ENCODE assay signal across 22 cellular contexts in the genomic region with DNA sequence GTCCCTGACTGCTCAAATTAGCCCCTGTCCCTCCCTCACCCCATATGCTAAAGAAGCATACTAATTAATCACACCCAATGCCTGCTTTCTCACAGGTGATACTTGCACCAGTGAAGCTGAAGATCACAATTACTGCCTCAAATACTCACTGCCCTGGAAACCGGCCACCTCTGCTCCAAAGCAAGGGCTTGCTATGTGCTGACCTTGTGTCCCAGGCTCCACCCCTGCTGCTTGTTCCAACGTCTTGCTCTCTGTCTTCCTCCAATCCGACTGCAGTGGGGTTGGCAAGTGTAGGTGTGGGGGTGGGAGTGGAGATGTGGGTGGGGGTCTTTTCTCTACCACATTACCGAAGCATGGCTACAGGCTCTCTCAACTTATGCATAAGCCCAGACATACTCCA.
"Had no signal": no experiment of that assay in that cellular context is flagged by ENCODE, and none has a peak within 500 bp of the region (broad histone marks: within the 10 kb centered on the region; RNA-seq: fewer than 3 reads in every experiment).

No MANE protein-coding gene starts in this region.

- H3K27ac ChIP-seq: KMS-11 had no signal

- H3K9ac ChIP-seq: KMS-11, SK-N-SH had no signal

- H3K4me3 Mint-ChIP-seq: IgD-negative memory B cell, T-cell had no signal

- H3K9me3 ChIP-seq: SK-N-SH had no signal

- H3K27ac Mint-ChIP-seq: T-cell had no signal

- H3K36me3 Mint-ChIP-seq: IgD-negative memory B cell, T-cell had no signal

- DNase-seq: Kasumi-1, MM.1S, NCI-H1092 treated with DMSO at 0.1 percent for 48 hours, NCI-H1436, NCI-H187, NCI-H2029, NCI-H2081 treated with DMSO at 0.1 percent for 48 hours, NCI-H2171, NCI-H226, NCI-H510A, NCI-H524 treated with DMSO at 0.1 percent for 48 hours, NCI-H82, Right ventricle myocardium superior, RPMI8226, SIG-M5, SK-N-SH, SW 1271, T-cell had no signal

- ATAC-seq: HepG2, K562, T-cell had no signal

- H3K4me1 Mint-ChIP-seq: IgD-negative memory B cell, T-cell had no signal

- H3K4me2 ChIP-seq: KMS-11, SK-N-SH had no signal

- H3K4me3 ChIP-seq: K562 had no signal

- H3K9me3 Mint-ChIP-seq: T-cell had no signal
